1 cellular context compared by ENCODE assay signal in the genomic region with DNA sequence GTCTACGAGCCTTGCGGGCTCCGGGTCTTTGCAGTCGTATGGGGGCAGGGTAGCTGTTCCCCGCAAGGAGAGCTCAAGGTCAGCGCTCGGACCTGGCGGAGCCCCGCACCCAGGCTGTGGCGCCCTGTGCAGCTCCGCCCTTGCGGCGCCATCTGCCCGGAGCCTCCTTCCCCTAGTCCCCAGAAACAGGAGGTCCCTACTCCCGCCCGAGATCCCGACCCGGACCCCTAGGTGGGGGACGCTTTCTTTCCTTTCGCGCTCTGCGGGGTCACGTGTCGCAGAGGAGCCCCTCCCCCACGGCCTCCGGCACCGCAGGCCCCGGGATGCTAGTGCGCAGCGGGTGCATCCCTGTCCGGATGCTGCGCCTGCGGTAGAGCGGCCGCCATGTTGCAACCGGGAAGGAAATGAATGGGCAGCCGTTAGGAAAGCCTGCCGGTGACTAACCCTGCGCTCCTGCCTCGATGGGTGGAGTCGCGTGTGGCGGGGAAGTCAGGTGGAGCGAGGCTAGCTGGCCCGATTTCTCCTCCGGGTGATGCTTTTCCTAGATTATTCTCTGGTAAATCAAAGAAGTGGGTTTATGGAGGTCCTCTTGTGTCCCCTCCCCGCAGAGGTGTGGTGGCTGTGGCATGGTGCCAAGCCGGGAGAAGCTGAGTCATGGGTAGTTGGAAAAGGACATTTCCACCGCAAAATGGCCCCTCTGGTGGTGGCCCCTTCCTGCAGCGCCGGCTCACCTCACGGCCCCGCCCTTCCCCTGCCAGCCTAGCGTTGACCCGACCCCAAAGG.
TF ChIP-seq lines count a peak whose summit lies in the region.

No MANE protein-coding gene starts in this region.

TF ChIP-seq in HepG2, 621 proteins besides CTCF, POLR2A, EP300 and RAD21 (continued from another document and continues in another):
- TF ChIP-seq ZNF121 (CRISPR knock-in tag; IDR thresholded peaks at IDR 0.05) (no peak), ZNF749 (CRISPR knock-in tag; IDR thresholded peaks at IDR 0.05; ENCODE audit: borderline replicate concordance) (peak; percentile 55; the same call in 1 of the 2 replicates), GATAD2A (CRISPR knock-in tag; IDR thresholded peaks at IDR 0.05) (no peak), SMAD1 (CRISPR knock-in tag; IDR thresholded peaks at IDR 0.05; ENCODE audit: borderline replicate concordance, low read depth) (no peak), ZFP90 (CRISPR knock-in tag; IDR thresholded peaks at IDR 0.05; ENCODE audit: borderline replicate concordance) (no peak), IRX3 (CRISPR knock-in tag; IDR thresholded peaks at IDR 0.05; ENCODE audit: borderline replicate concordance, low read depth) (no peak), SOX5 (CRISPR knock-in tag; IDR thresholded peaks at IDR 0.05; ENCODE audit: borderline replicate concordance) (no peak), CBFB (CRISPR knock-in tag; IDR thresholded peaks at IDR 0.05) (peak; percentile 33; the same call in 1 of the 2 replicates), RELA (CRISPR knock-in tag; IDR thresholded peaks at IDR 0.05) (no peak), PRMT3 (CRISPR knock-in tag; IDR thresholded peaks at IDR 0.05; ENCODE audit: borderline replicate concordance, low read depth) (0 out of 2 replicates have a peak, but pooled peaks have one; percentile 8), FIP1L1 (IDR thresholded peaks at IDR 0.05; ENCODE audit: borderline replicate concordance, insufficient read depth, low read depth, low read length) (no peak), SP5 (CRISPR knock-in tag; IDR thresholded peaks at IDR 0.05; ENCODE audit: borderline replicate concordance, low read depth) (no peak), ZNF788 (CRISPR knock-in tag; IDR thresholded peaks at IDR 0.05; ENCODE audit: borderline replicate concordance) (no peak), SNRNP70 (IDR thresholded peaks at IDR 0.05; ENCODE audit: low read depth, low read length) (no peak), ZNF569 (CRISPR knock-in tag; IDR thresholded peaks at IDR 0.05; ENCODE audit: borderline replicate concordance) (no peak), MED13 (CRISPR knock-in tag; IDR thresholded peaks at IDR 0.05) (no peak), ZNF747 (CRISPR knock-in tag; IDR thresholded peaks at IDR 0.05; ENCODE audit: borderline replicate concordance) (no peak), NRL (CRISPR knock-in tag; IDR thresholded peaks at IDR 0.05; ENCODE audit: borderline replicate concordance) (no peak; the same call in 1 of the 2 replicates), ZNF44 (CRISPR knock-in tag; IDR thresholded peaks at IDR 0.05) (no peak), ZSCAN12 (CRISPR knock-in tag; IDR thresholded peaks at IDR 0.05) (0 out of 2 replicates have a peak, but pooled peaks have one; percentile 56), ATF1 (CRISPR knock-in tag; IDR thresholded peaks at IDR 0.05) (no peak)
- TF ChIP-seq, protein P1, sequence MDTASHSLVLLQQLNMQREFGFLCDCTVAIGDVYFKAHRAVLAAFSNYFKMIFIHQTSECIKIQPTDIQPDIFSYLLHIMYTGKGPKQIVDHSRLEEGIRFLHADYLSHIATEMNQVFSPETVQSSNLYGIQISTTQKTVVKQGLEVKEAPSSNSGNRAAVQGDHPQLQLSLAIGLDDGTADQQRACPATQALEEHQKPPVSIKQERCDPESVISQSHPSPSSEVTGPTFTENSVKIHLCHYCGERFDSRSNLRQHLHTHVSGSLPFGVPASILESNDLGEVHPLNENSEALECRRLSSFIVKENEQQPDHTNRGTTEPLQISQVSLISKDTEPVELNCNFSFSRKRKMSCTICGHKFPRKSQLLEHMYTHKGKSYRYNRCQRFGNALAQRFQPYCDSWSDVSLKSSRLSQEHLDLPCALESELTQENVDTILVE (CRISPR knock-in tag; IDR thresholded peaks at IDR 0.05): 0 out of 2 replicates have a peak, but pooled peaks have one; percentile 4
- TF ChIP-seq, protein P2, sequence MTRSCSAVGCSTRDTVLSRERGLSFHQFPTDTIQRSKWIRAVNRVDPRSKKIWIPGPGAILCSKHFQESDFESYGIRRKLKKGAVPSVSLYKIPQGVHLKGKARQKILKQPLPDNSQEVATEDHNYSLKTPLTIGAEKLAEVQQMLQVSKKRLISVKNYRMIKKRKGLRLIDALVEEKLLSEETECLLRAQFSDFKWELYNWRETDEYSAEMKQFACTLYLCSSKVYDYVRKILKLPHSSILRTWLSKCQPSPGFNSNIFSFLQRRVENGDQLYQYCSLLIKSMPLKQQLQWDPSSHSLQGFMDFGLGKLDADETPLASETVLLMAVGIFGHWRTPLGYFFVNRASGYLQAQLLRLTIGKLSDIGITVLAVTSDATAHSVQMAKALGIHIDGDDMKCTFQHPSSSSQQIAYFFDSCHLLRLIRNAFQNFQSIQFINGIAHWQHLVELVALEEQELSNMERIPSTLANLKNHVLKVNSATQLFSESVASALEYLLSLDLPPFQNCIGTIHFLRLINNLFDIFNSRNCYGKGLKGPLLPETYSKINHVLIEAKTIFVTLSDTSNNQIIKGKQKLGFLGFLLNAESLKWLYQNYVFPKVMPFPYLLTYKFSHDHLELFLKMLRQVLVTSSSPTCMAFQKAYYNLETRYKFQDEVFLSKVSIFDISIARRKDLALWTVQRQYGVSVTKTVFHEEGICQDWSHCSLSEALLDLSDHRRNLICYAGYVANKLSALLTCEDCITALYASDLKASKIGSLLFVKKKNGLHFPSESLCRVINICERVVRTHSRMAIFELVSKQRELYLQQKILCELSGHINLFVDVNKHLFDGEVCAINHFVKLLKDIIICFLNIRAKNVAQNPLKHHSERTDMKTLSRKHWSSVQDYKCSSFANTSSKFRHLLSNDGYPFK (CRISPR knock-in tag; IDR thresholded peaks at IDR 0.05; ENCODE audit: borderline replicate concordance): no peak
- TF ChIP-seq, protein P3, sequence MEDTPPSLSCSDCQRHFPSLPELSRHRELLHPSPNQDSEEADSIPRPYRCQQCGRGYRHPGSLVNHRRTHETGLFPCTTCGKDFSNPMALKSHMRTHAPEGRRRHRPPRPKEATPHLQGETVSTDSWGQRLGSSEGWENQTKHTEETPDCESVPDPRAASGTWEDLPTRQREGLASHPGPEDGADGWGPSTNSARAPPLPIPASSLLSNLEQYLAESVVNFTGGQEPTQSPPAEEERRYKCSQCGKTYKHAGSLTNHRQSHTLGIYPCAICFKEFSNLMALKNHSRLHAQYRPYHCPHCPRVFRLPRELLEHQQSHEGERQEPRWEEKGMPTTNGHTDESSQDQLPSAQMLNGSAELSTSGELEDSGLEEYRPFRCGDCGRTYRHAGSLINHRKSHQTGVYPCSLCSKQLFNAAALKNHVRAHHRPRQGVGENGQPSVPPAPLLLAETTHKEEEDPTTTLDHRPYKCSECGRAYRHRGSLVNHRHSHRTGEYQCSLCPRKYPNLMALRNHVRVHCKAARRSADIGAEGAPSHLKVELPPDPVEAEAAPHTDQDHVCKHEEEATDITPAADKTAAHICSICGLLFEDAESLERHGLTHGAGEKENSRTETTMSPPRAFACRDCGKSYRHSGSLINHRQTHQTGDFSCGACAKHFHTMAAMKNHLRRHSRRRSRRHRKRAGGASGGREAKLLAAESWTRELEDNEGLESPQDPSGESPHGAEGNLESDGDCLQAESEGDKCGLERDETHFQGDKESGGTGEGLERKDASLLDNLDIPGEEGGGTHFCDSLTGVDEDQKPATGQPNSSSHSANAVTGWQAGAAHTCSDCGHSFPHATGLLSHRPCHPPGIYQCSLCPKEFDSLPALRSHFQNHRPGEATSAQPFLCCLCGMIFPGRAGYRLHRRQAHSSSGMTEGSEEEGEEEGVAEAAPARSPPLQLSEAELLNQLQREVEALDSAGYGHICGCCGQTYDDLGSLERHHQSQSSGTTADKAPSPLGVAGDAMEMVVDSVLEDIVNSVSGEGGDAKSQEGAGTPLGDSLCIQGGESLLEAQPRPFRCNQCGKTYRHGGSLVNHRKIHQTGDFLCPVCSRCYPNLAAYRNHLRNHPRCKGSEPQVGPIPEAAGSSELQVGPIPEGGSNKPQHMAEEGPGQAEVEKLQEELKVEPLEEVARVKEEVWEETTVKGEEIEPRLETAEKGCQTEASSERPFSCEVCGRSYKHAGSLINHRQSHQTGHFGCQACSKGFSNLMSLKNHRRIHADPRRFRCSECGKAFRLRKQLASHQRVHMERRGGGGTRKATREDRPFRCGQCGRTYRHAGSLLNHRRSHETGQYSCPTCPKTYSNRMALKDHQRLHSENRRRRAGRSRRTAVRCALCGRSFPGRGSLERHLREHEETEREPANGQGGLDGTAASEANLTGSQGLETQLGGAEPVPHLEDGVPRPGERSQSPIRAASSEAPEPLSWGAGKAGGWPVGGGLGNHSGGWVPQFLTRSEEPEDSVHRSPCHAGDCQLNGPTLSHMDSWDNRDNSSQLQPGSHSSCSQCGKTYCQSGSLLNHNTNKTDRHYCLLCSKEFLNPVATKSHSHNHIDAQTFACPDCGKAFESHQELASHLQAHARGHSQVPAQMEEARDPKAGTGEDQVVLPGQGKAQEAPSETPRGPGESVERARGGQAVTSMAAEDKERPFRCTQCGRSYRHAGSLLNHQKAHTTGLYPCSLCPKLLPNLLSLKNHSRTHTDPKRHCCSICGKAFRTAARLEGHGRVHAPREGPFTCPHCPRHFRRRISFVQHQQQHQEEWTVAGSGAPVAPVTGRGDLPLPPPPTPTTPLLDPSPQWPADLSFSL (CRISPR knock-in tag; IDR thresholded peaks at IDR 0.05): no peak
- TF ChIP-seq, protein P4, sequence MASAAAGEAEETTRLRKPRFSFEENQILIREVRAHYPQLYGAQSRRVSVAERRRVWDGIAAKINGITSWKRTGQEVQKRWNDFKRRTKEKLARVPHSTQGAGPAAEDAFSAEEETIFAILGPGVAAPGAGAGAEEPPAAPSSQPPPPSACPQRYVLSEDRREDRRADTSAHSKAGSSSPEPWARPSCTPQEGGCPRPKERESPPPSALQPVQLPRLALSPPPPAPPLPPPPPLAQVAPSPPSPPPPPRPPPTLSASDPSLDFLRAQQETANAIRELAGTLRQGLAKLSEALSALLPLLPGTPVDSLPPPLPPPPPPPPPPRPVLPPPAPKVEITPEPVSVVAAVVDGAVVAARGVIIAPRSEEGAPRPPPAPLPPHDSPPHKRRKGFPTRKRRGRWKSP (CRISPR knock-in tag; IDR thresholded peaks at IDR 0.05): peak; percentile 70
- TF ChIP-seq, protein P5, sequence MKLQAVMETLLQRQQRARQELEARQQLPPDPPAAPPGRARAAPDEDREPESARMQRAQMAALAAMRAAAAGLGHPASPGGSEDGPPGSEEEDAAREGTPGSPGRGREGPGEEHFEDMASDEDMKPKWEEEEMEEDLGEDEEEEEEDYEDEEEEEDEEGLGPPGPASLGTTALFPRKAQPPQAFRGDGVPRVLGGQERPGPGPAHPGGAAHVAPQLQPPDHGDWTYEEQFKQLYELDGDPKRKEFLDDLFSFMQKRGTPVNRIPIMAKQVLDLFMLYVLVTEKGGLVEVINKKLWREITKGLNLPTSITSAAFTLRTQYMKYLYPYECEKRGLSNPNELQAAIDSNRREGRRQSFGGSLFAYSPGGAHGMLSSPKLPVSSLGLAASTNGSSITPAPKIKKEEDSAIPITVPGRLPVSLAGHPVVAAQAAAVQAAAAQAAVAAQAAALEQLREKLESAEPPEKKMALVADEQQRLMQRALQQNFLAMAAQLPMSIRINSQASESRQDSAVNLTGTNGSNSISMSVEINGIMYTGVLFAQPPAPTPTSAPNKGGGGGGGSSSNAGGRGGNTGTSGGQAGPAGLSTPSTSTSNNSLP (IDR thresholded peaks at IDR 0.05; ENCODE audit: low read depth, low read length): no peak
- TF ChIP-seq, protein P6, sequence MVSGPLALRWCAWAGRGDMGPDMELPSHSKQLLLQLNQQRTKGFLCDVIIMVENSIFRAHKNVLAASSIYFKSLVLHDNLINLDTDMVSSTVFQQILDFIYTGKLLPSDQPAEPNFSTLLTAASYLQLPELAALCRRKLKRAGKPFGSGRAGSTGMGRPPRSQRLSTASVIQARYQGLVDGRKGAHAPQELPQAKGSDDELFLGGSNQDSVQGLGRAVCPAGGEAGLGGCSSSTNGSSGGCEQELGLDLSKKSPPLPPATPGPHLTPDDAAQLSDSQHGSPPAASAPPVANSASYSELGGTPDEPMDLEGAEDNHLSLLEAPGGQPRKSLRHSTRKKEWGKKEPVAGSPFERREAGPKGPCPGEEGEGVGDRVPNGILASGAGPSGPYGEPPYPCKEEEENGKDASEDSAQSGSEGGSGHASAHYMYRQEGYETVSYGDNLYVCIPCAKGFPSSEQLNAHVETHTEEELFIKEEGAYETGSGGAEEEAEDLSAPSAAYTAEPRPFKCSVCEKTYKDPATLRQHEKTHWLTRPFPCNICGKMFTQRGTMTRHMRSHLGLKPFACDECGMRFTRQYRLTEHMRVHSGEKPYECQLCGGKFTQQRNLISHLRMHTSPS (CRISPR knock-in tag; IDR thresholded peaks at IDR 0.05; ENCODE audit: low read depth): no peak
- TF ChIP-seq, protein P7, sequence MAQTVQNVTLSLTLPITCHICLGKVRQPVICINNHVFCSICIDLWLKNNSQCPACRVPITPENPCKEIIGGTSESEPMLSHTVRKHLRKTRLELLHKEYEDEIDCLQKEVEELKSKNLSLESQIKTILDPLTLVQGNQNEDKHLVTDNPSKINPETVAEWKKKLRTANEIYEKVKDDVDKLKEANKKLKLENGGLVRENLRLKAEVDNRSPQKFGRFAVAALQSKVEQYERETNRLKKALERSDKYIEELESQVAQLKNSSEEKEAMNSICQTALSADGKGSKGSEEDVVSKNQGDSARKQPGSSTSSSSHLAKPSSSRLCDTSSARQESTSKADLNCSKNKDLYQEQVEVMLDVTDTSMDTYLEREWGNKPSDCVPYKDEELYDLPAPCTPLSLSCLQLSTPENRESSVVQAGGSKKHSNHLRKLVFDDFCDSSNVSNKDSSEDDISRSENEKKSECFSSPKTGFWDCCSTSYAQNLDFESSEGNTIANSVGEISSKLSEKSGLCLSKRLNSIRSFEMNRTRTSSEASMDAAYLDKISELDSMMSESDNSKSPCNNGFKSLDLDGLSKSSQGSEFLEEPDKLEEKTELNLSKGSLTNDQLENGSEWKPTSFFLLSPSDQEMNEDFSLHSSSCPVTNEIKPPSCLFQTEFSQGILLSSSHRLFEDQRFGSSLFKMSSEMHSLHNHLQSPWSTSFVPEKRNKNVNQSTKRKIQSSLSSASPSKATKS (CRISPR knock-in tag; IDR thresholded peaks at IDR 0.05): no peak; the same call in 1 of the 2 replicates
- TF ChIP-seq, protein P8, sequence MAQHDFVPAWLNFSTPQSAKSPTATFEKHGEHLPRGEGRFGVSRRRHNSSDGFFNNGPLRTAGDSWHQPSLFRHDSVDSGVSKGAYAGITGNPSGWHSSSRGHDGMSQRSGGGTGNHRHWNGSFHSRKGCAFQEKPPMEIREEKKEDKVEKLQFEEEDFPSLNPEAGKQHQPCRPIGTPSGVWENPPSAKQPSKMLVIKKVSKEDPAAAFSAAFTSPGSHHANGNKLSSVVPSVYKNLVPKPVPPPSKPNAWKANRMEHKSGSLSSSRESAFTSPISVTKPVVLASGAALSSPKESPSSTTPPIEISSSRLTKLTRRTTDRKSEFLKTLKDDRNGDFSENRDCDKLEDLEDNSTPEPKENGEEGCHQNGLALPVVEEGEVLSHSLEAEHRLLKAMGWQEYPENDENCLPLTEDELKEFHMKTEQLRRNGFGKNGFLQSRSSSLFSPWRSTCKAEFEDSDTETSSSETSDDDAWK (CRISPR knock-in tag; IDR thresholded peaks at IDR 0.05): no peak
- TF ChIP-seq, protein P9, sequence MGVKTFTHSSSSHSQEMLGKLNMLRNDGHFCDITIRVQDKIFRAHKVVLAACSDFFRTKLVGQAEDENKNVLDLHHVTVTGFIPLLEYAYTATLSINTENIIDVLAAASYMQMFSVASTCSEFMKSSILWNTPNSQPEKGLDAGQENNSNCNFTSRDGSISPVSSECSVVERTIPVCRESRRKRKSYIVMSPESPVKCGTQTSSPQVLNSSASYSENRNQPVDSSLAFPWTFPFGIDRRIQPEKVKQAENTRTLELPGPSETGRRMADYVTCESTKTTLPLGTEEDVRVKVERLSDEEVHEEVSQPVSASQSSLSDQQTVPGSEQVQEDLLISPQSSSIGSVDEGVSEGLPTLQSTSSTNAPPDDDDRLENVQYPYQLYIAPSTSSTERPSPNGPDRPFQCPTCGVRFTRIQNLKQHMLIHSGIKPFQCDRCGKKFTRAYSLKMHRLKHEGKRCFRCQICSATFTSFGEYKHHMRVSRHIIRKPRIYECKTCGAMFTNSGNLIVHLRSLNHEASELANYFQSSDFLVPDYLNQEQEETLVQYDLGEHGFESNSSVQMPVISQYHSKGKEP (CRISPR knock-in tag; IDR thresholded peaks at IDR 0.05): no peak
